In the genomic region with DNA sequence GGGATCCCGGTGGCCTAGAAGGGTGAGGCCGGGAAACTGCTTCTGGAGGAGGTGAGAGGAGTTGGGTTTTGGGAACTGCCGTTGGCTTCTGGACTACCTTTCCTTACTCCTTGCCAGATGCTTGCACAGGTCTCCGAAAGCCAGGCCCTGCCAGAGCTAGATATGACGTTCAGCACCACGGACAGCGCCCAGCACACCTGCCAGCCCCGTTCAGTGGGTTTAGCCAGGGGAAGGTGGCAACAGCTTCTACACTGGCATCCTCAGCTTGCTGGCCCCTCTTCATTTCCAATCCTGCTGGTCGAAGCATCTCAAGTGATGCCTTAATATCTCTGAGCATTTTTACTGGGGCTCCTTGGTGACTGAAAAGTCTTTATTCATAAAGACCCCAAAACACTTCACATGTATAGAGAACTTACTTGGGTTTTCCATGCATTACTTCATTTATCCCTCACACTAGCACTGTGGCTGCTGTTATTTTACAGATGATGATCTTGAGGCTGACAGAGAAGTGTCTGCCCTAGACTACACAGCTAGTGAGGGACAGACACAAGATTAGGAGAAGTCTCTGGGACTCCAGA, we compare ENCODE assay signal across 2 cellular contexts.
TF ChIP-seq lines count a peak whose summit lies in the region.

No MANE protein-coding gene starts in this region.

TF ChIP-seq in SK-N-SH, 30 proteins besides CTCF, POLR2A, EP300 and RAD21:
- TF ChIP-seq, protein P1, sequence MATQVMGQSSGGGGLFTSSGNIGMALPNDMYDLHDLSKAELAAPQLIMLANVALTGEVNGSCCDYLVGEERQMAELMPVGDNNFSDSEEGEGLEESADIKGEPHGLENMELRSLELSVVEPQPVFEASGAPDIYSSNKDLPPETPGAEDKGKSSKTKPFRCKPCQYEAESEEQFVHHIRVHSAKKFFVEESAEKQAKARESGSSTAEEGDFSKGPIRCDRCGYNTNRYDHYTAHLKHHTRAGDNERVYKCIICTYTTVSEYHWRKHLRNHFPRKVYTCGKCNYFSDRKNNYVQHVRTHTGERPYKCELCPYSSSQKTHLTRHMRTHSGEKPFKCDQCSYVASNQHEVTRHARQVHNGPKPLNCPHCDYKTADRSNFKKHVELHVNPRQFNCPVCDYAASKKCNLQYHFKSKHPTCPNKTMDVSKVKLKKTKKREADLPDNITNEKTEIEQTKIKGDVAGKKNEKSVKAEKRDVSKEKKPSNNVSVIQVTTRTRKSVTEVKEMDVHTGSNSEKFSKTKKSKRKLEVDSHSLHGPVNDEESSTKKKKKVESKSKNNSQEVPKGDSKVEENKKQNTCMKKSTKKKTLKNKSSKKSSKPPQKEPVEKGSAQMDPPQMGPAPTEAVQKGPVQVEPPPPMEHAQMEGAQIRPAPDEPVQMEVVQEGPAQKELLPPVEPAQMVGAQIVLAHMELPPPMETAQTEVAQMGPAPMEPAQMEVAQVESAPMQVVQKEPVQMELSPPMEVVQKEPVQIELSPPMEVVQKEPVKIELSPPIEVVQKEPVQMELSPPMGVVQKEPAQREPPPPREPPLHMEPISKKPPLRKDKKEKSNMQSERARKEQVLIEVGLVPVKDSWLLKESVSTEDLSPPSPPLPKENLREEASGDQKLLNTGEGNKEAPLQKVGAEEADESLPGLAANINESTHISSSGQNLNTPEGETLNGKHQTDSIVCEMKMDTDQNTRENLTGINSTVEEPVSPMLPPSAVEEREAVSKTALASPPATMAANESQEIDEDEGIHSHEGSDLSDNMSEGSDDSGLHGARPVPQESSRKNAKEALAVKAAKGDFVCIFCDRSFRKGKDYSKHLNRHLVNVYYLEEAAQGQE (IDR thresholded peaks at IDR 0.05; ENCODE audit: low read depth, low read length): peak; percentile 97
- TF ChIP-seq TEAD4 (IDR thresholded peaks at IDR 0.05; ENCODE audit: borderline replicate concordance, insufficient read depth): no peak
- no peak for TF ChIP-seq TAF1 (IDR thresholded peaks at IDR 0.05; ENCODE audit: borderline replicate concordance, low read depth, low read length)
- TF ChIP-seq FOSL2 (IDR thresholded peaks at IDR 0.05; ENCODE audit: borderline replicate concordance, low read depth): no peak
- TF ChIP-seq, protein P2, sequence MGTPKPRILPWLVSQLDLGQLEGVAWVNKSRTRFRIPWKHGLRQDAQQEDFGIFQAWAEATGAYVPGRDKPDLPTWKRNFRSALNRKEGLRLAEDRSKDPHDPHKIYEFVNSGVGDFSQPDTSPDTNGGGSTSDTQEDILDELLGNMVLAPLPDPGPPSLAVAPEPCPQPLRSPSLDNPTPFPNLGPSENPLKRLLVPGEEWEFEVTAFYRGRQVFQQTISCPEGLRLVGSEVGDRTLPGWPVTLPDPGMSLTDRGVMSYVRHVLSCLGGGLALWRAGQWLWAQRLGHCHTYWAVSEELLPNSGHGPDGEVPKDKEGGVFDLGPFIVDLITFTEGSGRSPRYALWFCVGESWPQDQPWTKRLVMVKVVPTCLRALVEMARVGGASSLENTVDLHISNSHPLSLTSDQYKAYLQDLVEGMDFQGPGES (IDR thresholded peaks at IDR 0.05; ENCODE audit: low read depth, low read length): no peak
- TF ChIP-seq, protein P3, sequence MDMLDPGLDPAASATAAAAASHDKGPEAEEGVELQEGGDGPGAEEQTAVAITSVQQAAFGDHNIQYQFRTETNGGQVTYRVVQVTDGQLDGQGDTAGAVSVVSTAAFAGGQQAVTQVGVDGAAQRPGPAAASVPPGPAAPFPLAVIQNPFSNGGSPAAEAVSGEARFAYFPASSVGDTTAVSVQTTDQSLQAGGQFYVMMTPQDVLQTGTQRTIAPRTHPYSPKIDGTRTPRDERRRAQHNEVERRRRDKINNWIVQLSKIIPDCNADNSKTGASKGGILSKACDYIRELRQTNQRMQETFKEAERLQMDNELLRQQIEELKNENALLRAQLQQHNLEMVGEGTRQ (IDR thresholded peaks at IDR 0.05; ENCODE audit: borderline replicate concordance, low read depth, low read length): no peak
TF ChIP-seq in SK-N-SH: peak in this region for 1.

TF ChIP-seq in HepG2, 621 proteins besides CTCF, POLR2A, EP300 and RAD21 (continued from another document and continues in another):
- 0 out of 2 replicates have a peak, but pooled peaks have one; percentile 33 for TF ChIP-seq ZNF777 (CRISPR knock-in tag; IDR thresholded peaks at IDR 0.05)
- no peak for TF ChIP-seq ZNF841 (CRISPR knock-in tag; IDR thresholded peaks at IDR 0.05; ENCODE audit: borderline replicate concordance)
- peak; percentile 93; the same call in 1 of the 2 replicates for TF ChIP-seq GPN1 (CRISPR knock-in tag; IDR thresholded peaks at IDR 0.05; ENCODE audit: borderline replicate concordance)
- TF ChIP-seq RXRB (CRISPR knock-in tag; IDR thresholded peaks at IDR 0.05; ENCODE audit: borderline replicate concordance): 0 out of 2 replicates have a peak, but pooled peaks have one; percentile 40
- TF ChIP-seq SOX13 (IDR thresholded peaks at IDR 0.05): no peak
- peak in 1 of 2 experiments; percentile 52; a peak in 2 of 4 replicates for TF ChIP-seq SOX13 (CRISPR knock-in tag; conservative IDR thresholded peaks at IDR 0.05 in 1 of 2, IDR thresholded peaks at IDR 0.05 in 1 of 2)
- TF ChIP-seq FOXP1 (IDR thresholded peaks at IDR 0.05): no peak
- no peak for TF ChIP-seq FOXP1 (CRISPR knock-in tag; IDR thresholded peaks at IDR 0.05)
- 0 out of 2 replicates have a peak, but pooled peaks have one; percentile 49 for TF ChIP-seq ZSCAN20 (CRISPR knock-in tag; IDR thresholded peaks at IDR 0.05; ENCODE audit: borderline replicate concordance)
- 0 out of 2 replicates have a peak, but pooled peaks have one; percentile 43 for TF ChIP-seq IRF2 (CRISPR knock-in tag; IDR thresholded peaks at IDR 0.05)
- TF ChIP-seq KLF15 (CRISPR knock-in tag; IDR thresholded peaks at IDR 0.05; ENCODE audit: borderline replicate concordance): peak; percentile 72; the same call in 1 of the 2 replicates
- TF ChIP-seq ZNF552 (CRISPR knock-in tag; IDR thresholded peaks at IDR 0.05; ENCODE audit: borderline replicate concordance): no peak
- TF ChIP-seq MED1 (CRISPR knock-in tag; IDR thresholded peaks at IDR 0.05): peak; percentile 39; the same call in 1 of the 2 replicates
- peak; percentile 66; the same call in 1 of the 2 replicates for TF ChIP-seq HDAC2 (CRISPR knock-in tag; IDR thresholded peaks at IDR 0.05)
- TF ChIP-seq ZSCAN12 (CRISPR knock-in tag; IDR thresholded peaks at IDR 0.05): peak; percentile 52; the same call in 1 of the 2 replicates
- TF ChIP-seq ZNF878 (CRISPR knock-in tag; IDR thresholded peaks at IDR 0.05): peak; percentile 44; the same call in 1 of the 2 replicates
- TF ChIP-seq FOXJ3 (CRISPR knock-in tag; IDR thresholded peaks at IDR 0.05; ENCODE audit: borderline replicate concordance): no peak
- peak; percentile 24; the same call in 1 of the 2 replicates for TF ChIP-seq SPEN (CRISPR knock-in tag; IDR thresholded peaks at IDR 0.05; ENCODE audit: low read depth)
- TF ChIP-seq ZZZ3 (CRISPR knock-in tag; IDR thresholded peaks at IDR 0.05; ENCODE audit: borderline replicate concordance): no peak
- TF ChIP-seq NKX3-1 (CRISPR knock-in tag; IDR thresholded peaks at IDR 0.05): peak; percentile 67; the same call in 1 of the 2 replicates
- no peak for TF ChIP-seq MAZ (IDR thresholded peaks at IDR 0.05; ENCODE audit: borderline replicate concordance, low read depth, low read length)
- TF ChIP-seq MAZ (CRISPR knock-in tag; IDR thresholded peaks at IDR 0.05; ENCODE audit: low read depth): 0 out of 2 replicates have a peak, but pooled peaks have one; percentile 55
- TF ChIP-seq KDM2A (CRISPR knock-in tag; IDR thresholded peaks at IDR 0.05; ENCODE audit: borderline replicate concordance, low read depth): peak; percentile 57; the same call in 1 of the 2 replicates
- TF ChIP-seq ASH2L (IDR thresholded peaks at IDR 0.05; ENCODE audit: insufficient read length, low read depth, low read length): no peak
- 0 out of 2 replicates have a peak, but pooled peaks have one; percentile 60 for TF ChIP-seq ISX (CRISPR knock-in tag; conservative IDR thresholded peaks at IDR 0.05)
- TF ChIP-seq ZNF160 (CRISPR knock-in tag; IDR thresholded peaks at IDR 0.05): peak; percentile 69; the same call in 1 of the 2 replicates
- TF ChIP-seq, protein P4, sequence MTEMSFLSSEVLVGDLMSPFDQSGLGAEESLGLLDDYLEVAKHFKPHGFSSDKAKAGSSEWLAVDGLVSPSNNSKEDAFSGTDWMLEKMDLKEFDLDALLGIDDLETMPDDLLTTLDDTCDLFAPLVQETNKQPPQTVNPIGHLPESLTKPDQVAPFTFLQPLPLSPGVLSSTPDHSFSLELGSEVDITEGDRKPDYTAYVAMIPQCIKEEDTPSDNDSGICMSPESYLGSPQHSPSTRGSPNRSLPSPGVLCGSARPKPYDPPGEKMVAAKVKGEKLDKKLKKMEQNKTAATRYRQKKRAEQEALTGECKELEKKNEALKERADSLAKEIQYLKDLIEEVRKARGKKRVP (CRISPR knock-in tag; IDR thresholded peaks at IDR 0.05): peak in 1 of 2 experiments; percentile 43; a peak in 1 of 4 replicates
- TF ChIP-seq, protein P5, sequence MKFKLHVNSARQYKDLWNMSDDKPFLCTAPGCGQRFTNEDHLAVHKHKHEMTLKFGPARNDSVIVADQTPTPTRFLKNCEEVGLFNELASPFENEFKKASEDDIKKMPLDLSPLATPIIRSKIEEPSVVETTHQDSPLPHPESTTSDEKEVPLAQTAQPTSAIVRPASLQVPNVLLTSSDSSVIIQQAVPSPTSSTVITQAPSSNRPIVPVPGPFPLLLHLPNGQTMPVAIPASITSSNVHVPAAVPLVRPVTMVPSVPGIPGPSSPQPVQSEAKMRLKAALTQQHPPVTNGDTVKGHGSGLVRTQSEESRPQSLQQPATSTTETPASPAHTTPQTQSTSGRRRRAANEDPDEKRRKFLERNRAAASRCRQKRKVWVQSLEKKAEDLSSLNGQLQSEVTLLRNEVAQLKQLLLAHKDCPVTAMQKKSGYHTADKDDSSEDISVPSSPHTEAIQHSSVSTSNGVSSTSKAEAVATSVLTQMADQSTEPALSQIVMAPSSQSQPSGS (CRISPR knock-in tag; IDR thresholded peaks at IDR 0.05): peak; percentile 75
- TF ChIP-seq, protein P6, sequence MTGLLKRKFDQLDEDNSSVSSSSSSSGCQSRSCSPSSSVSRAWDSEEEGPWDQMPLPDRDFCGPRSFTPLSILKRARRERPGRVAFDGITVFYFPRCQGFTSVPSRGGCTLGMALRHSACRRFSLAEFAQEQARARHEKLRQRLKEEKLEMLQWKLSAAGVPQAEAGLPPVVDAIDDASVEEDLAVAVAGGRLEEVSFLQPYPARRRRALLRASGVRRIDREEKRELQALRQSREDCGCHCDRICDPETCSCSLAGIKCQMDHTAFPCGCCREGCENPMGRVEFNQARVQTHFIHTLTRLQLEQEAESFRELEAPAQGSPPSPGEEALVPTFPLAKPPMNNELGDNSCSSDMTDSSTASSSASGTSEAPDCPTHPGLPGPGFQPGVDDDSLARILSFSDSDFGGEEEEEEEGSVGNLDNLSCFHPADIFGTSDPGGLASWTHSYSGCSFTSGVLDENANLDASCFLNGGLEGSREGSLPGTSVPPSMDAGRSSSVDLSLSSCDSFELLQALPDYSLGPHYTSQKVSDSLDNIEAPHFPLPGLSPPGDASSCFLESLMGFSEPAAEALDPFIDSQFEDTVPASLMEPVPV (CRISPR knock-in tag; IDR thresholded peaks at IDR 0.05): peak; percentile 70; the same call in 1 of the 2 replicates
- peak; percentile 71; the same call in 1 of the 2 replicates for TF ChIP-seq SIX4 (CRISPR knock-in tag; IDR thresholded peaks at IDR 0.05)
- TF ChIP-seq, protein P7, sequence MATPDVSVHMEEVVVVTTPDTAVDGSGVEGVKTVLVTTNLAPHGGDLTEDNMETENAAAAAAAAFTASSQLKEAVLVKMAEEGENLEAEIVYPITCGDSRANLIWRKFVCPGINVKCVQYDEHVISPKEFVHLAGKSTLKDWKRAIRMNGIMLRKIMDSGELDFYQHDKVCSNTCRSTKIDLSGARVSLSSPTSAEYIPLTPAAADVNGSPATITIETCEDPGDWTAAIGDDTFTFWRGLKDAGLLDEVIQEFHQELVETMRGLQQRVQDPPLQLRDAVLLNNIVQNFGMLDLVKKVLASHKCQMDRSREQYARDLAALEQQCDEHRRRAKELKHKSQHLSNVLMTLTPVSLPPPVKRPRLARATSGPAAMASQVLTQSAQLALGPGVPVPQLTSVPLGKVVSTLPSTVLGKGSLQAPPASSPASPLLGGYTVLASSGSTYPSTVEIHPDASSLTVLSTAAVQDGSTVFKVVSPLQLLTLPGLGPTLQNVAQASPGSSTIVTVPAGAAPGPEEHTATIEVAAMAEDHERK (CRISPR knock-in tag; IDR thresholded peaks at IDR 0.05; ENCODE audit: low read depth): no peak
- peak; percentile 92; the same call in 1 of the 2 replicates for TF ChIP-seq KLF6 (CRISPR knock-in tag; IDR thresholded peaks at IDR 0.05)
- no peak for TF ChIP-seq AGO2 (optimal IDR thresholded peaks at IDR 0.05; ENCODE audit: low read depth, low read length)
- peak; percentile 79 for TF ChIP-seq SMAD3 (CRISPR knock-in tag; IDR thresholded peaks at IDR 0.05)
- no peak for TF ChIP-seq HOXA7 (CRISPR knock-in tag; IDR thresholded peaks at IDR 0.05)
- peak; percentile 54 for TF ChIP-seq THAP11 (CRISPR knock-in tag; IDR thresholded peaks at IDR 0.05)
- peak; percentile 79; the same call in 1 of the 2 replicates for TF ChIP-seq AHR (CRISPR knock-in tag; IDR thresholded peaks at IDR 0.05)
- TF ChIP-seq FOXO1 (CRISPR knock-in tag; IDR thresholded peaks at IDR 0.05): peak; percentile 27; the same call in 1 of the 2 replicates
- peak; percentile 55; the same call in 1 of the 2 replicates for TF ChIP-seq ZMAT3 (CRISPR knock-in tag; conservative IDR thresholded peaks at IDR 0.05)
- peak; percentile 34; the same call in 1 of the 2 replicates for TF ChIP-seq KMT2B (CRISPR knock-in tag; IDR thresholded peaks at IDR 0.05)
- no peak for TF ChIP-seq ZNF598 (CRISPR knock-in tag; IDR thresholded peaks at IDR 0.05; ENCODE audit: borderline replicate concordance)
- peak; percentile 86; the same call in 1 of the 2 replicates for TF ChIP-seq SP140L (CRISPR knock-in tag; IDR thresholded peaks at IDR 0.05; ENCODE audit: borderline replicate concordance)
- TF ChIP-seq MIXL1 (CRISPR knock-in tag; IDR thresholded peaks at IDR 0.05): peak; percentile 57; the same call in 1 of the 2 replicates
- TF ChIP-seq, protein P8, sequence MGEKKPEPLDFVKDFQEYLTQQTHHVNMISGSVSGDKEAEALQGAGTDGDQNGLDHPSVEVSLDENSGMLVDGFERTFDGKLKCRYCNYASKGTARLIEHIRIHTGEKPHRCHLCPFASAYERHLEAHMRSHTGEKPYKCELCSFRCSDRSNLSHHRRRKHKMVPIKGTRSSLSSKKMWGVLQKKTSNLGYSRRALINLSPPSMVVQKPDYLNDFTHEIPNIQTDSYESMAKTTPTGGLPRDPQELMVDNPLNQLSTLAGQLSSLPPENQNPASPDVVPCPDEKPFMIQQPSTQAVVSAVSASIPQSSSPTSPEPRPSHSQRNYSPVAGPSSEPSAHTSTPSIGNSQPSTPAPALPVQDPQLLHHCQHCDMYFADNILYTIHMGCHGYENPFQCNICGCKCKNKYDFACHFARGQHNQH (CRISPR knock-in tag; IDR thresholded peaks at IDR 0.05): peak; percentile 48; the same call in 1 of the 2 replicates
